8 cellular contexts compared by ENCODE assay signal in genomic region chr1:65265296-65266271, GRCh38. TPM values are rescaled to one million over a fixed set of nuclear protein-coding genes. Genes with fewer than 3 reads are reported as not detected.
DNase-seq lines count a peak whose midpoint lies in the region; ATAC-seq and TF ChIP-seq lines count a peak whose summit lies in the region.

No MANE protein-coding gene starts in this region.

- peak; percentile 15 for DNase-seq in DMS53 treated with DMSO at 0.1 percent for 48 hours (lab: John Stamatoyannopoulos, UW; ENCODE audit: unreplicated experiment)
- DNase-seq in H7, result peak; percentile 83
- DNase-seq in NCI-H446 (lab: John Stamatoyannopoulos, UW), result peak; percentile 74 to 84
- peak; percentile 26 for DNase-seq in activated gamma-delta T cell treated with Interleukin-2 at 50 U/mL for 16 hours
- peak; percentile 13 for DNase-seq in fibroblast of the conjunctiva (ENCODE audit: low read depth)
- DNase-seq in naive thymus-derived CD8-positive, alpha-beta T cell, result peak; percentile 21 to 71 (median 50)
- no peak for DNase-seq in PC-3

- H3K36me3 Mint-ChIP-seq in naive thymus-derived CD8-positive, alpha-beta T cell, result no peaks in the 10 kb centered on the region

- intact Hi-C loops in PC-3 (cut with micrococcal nuclease), result no loop called here

- no peaks in the 10 kb centered on the region for H3K79me2 ChIP-seq in PC-3 (ENCODE audit: low read length)

- H3K4me1 ChIP-seq in urinary bladder (ENCODE audit: insufficient read depth), result no peaks in the 10 kb centered on the region
- peaks cover 7% of the 10 kb centered on the region for H3K4me1 ChIP-seq in PC-3 (ENCODE audit: insufficient read depth, low read length)

- no peak for TF ChIP-seq CTCF in PC-3 (conservative IDR thresholded peaks at IDR 0.05; ENCODE audit: low read depth, low read length)

- H2AFZ ChIP-seq in PC-3 (ENCODE audit: low read length), result no peak overlapping the region

- no TSS peak for BruUV-seq in PC-3 (replicated peaks; lab: Mats Ljungman, UMichigan)

- H3K27me3 ChIP-seq in H7 (ENCODE audit: control insufficient read depth, insufficient read depth, low read length) (peaks cover 3% of the 10 kb centered on the region; the same call in 1 of the 2 replicates), PC-3 (ENCODE audit: low read length) (no peaks in the 10 kb centered on the region)

- H3K4me2 ChIP-seq in PC-3 (ENCODE audit: low read length), result no peak overlapping the region

- CTCF ChIA-PET in PC-3 (lab: Charles Lee), result no interaction called here

- no peak overlapping the region for H3K9ac ChIP-seq in PC-3 (ENCODE audit: low read length)

- H3K4me1 Mint-ChIP-seq in naive thymus-derived CD8-positive, alpha-beta T cell, result peaks cover 4 to 24% (median 18%) of the 10 kb centered on the region in 4 donors

- peak; percentile 86 to 91 for ATAC-seq in naive thymus-derived CD8-positive, alpha-beta T cell
- no peak for ATAC-seq in PC-3

- H3K9me3 ChIP-seq in PC-3 (ENCODE audit: low read length), result no peaks in the 10 kb centered on the region

- no peaks in the 10 kb centered on the region for H3K9me3 Mint-ChIP-seq in naive thymus-derived CD8-positive, alpha-beta T cell

- H3K27ac ChIP-seq in urinary bladder (ENCODE audit: low read depth) (no peak overlapping the region), PC-3 (ENCODE audit: low read length) (no peak overlapping the region)

- peak overlapping the region; percentile 76 to 89 (median 82) for H3K4me3 Mint-ChIP-seq in naive thymus-derived CD8-positive, alpha-beta T cell

- POLR2A ChIA-PET in naive thymus-derived CD8-positive, alpha-beta T cell (lab: Charles Lee), result interaction anchor here (0.7 to 3.1 kb wide), 4 partner anchors 10 to 154 kb away, joined by 3 to 23 read pairs (median 12); partner anchors contain the start of genes LEPR and LEPROT
- POLR2A ChIA-PET in PC-3 (lab: Charles Lee; ENCODE audit: unreplicated experiment), result interaction anchor here (0.7 kb wide), 1 partner anchor 564 kb away, joined by 3 read pairs; no protein-coding TSS in a partner anchor

- no peaks in the 10 kb centered on the region for H3F3A ChIP-seq in PC-3 (ENCODE audit: low read length, unreplicated experiment)

- 2% methylated on average over 65 of the region's 65 CpGs for WGBS in urinary bladder

- H3K4me3 ChIP-seq in H7 (ENCODE audit: insufficient read depth, low read depth, low read length), result peak overlapping the region; percentile 63
- H3K4me3 ChIP-seq in urinary bladder (ENCODE audit: low read depth, low read length), result peak overlapping the region; percentile 47
- H3K4me3 ChIP-seq in PC-3 (ENCODE audit: low read length), result no peak overlapping the region

- H3K27ac Mint-ChIP-seq in naive thymus-derived CD8-positive, alpha-beta T cell, result peak overlapping the region in 6 of 10 donors; percentile 61 to 86 (median 76)

- no peaks in the 10 kb centered on the region for H3K9me2 ChIP-seq in PC-3 (replicated peaks; ENCODE audit: low read length)

- H3K27me3 Mint-ChIP-seq in naive thymus-derived CD8-positive, alpha-beta T cell, result peaks cover 0 to 30% (median 5%) of the 10 kb centered on the region in 5 donors

- H3K36me3 ChIP-seq in H7 (replicated peaks; ENCODE audit: control insufficient read depth, insufficient read depth, low read length) (no peaks in the 10 kb centered on the region), urinary bladder (ENCODE audit: insufficient read depth) (no peaks in the 10 kb centered on the region), PC-3 (ENCODE audit: low read depth, low read length) (no peaks in the 10 kb centered on the region)

- H4K20me1 ChIP-seq in PC-3 (ENCODE audit: low read length), result no peaks in the 10 kb centered on the region; the same call in 1 of the 2 replicates

RNA-seq across cellular contexts. Expression of gene DNAJC6, which starts 43.8 kb away (rescaled TPM):
- total RNA-seq in H7 (2014; rRNA removed; shearing (Covaris generic)), result 7.3 and 10.9 TPM in 2 replicates
- 1 to 10 TPM; 3.3 to 4.6 TPM for total RNA-seq in naive thymus-derived CD8-positive, alpha-beta T cell
- polyA plus RNA-seq in naive thymus-derived CD8-positive, alpha-beta T cell, result under 1 TPM in 2 of 3 donors, not detected in 1; 0.21 to 0.80 TPM
- 5.6 TPM for total RNA-seq in urinary bladder
- polyA plus RNA-seq in urinary bladder, result 2.9 TPM
- total RNA-seq in PC-3 (2014; rRNA removed), result 3.0 and 7.3 TPM in 2 replicates
